8 cellular contexts compared by ENCODE assay signal in the genomic region with DNA sequence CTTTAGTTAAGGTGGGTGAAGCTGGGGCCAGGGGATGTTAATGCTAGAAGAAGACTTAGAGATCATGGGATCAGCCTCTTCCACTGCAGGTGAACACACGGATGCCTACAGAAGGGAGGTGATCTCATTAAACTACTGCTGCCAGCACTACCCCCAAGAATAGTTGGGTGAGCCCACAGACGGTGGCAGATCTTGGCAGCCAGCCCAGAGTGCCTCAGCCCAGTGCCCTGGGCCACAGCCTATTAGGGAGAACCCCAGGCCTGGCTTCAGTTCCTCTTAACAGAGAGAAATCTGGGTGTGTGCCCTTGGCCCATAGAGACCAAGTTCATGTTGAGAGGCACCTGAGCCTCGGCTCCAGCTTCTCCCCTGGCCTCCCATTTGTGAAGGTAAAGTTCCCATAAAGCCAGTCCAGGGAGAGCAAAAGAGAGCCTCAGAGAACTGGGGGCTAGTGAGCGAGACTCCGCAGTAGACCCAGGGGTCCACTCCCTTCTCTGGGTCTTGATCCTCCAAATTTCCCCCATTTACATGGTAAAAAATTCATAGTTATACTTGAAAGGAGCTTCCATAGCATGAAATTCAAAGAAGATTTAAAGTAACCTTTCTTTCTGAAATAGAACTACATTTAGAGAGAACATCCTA.
A peak's percentile ranks its signal among the peaks of the same experiment; 100 is the strongest.
DNase-seq lines count a peak whose midpoint lies in the region; ATAC-seq lines count a peak whose summit lies in the region.

No MANE protein-coding gene starts in this region.

- intact Hi-C loops in left cardiac atrium (cut with DNase I) = no loop called here

- DNase-seq in UCSD-AML1 (lab: John Stamatoyannopoulos, UW; ENCODE audit: unreplicated experiment) = peak; percentile 53
- peak; percentile 50 for DNase-seq in left cardiac atrium
- no peak for DNase-seq in NCI-H345 treated with DMSO at 0.1 percent for 48 hours (lab: John Stamatoyannopoulos, UW; ENCODE audit: unreplicated experiment)
- DNase-seq in AG20443 (ENCODE audit: low spot score) = no peak
- DNase-seq in superior temporal gyrus (ENCODE audit: extremely low spot score) = no peak
- DNase-seq in NCI-H446 (lab: John Stamatoyannopoulos, UW) = no peak

- peak; percentile 57 for ATAC-seq in GM19035 (IDR thresholded peaks at IDR 0.05; ENCODE audit: unreplicated experiment)
- peak; percentile 64 for ATAC-seq in HG03025 (IDR thresholded peaks at IDR 0.05; ENCODE audit: low FRiP score, unreplicated experiment)
- peak in 1 of 2 donors; percentile 64 for ATAC-seq in left cardiac atrium

Comparison
In these comparisons a context has a peak if more than half of its experiments do, and no peak if none do; other contexts are left out.
1. DNase-seq: peak in UCSD-AML1 (single experiment) and left cardiac atrium (single experiment); none in NCI-H345 treated with DMSO at 0.1 percent for 48 hours (single experiment), AG20443 (single experiment), superior temporal gyrus (single experiment) and NCI-H446 (0 of 2).